In genomic region chr13:113299951-113300350, GRCh38 we compare ENCODE assay signal across 13 cellular contexts. TPM values are rescaled to one million over a fixed set of nuclear protein-coding genes. Genes with fewer than 3 reads are reported as not detected.
A peak's percentile ranks its signal among the peaks of the same experiment; 100 is the strongest.
DNase-seq lines count a peak whose midpoint lies in the region; ATAC-seq, FAIRE-seq and TF ChIP-seq lines count a peak whose summit lies in the region.
"Had no signal": no experiment of that assay in that cellular context is flagged by ENCODE, and none has a peak within 500 bp of the region (broad histone marks: within the 10 kb centered on the region; RNA-seq: fewer than 3 reads in every experiment).

No MANE protein-coding gene starts in this region.

- no peak overlapping the region for H2AFZ ChIP-seq in H1 (ENCODE audit: low read length)

- in situ Hi-C loops in transverse colon (cut with MboI; ENCODE audit: low pct_ligation_motif_present in 1 of 4, low pct_unique_long_range_greater_than_20kb in 1 of 4, low sequenced_read_pairs in 3 of 4), result loop anchor here in 1 of 4 donors (25.0 kb wide), 1 partner anchor 87 kb away; no protein-coding TSS in a partner anchor

- peaks cover 5 to 11% of the 10 kb centered on the region in 2 experiments for H4K20me1 ChIP-seq in H1 (replicated peaks in 1 of 2; ENCODE audit: control insufficient read depth in 1 of 2, insufficient read depth in 2 of 2, low read length in 2 of 2)

- intact Hi-C loops in psoas muscle (cut with DNase I), result loop anchor here in 1 of 2 donors (5.0 to 10.0 kb wide), 2 partner anchors 93 to 155 kb away; partner anchors contain the start of genes ADPRHL1, CUL4A and PCID2
- intact Hi-C loops in left ventricle myocardium inferior (cut with micrococcal nuclease), result no loop called here
- intact Hi-C loops in transverse colon (cut with DNase I; ENCODE audit: low total_unique reads), result no loop called here
- intact Hi-C loops in Right ventricle myocardium inferior (cut with DNase I), result no loop called here

- H4K8ac ChIP-seq in H1 (ENCODE audit: extremely low read depth, insufficient read depth, low read length), result no peak overlapping the region

- peaks cover 7% of the 10 kb centered on the region for H3K79me1 ChIP-seq in H1 (ENCODE audit: low read depth, low read length)

- CTCF ChIA-PET in H1 (lab: Charles Lee; ENCODE audit: partially characterized antibody), result interaction anchor here (0.7 to 3.0 kb wide), 3 partner anchors 17 to 92 kb away, joined by 3 to 8 read pairs (median 6); no protein-coding TSS in a partner anchor

- no peak overlapping the region for H3K9ac ChIP-seq in H1 (replicated peaks in 1 of 4; ENCODE audit: extremely low read depth in 1 of 4, low read depth in 3 of 4, low read length in 3 of 4)

- H3K27me3 ChIP-seq in H1 (replicated peaks in 1 of 4; ENCODE audit: control insufficient read depth in 3 of 4, extremely low read depth in 1 of 4, insufficient read depth in 3 of 4, low read length in 3 of 4) (no peaks in the 10 kb centered on the region; a peak in 3 of 7 replicates), psoas muscle (ENCODE audit: insufficient read depth in 3 of 3, low read length in 2 of 3) (no peaks in the 10 kb centered on the region), left ventricle myocardium inferior (ENCODE audit: low read depth) (no peaks in the 10 kb centered on the region), transverse colon (no peaks in the 10 kb centered on the region)
- H3K27me3 ChIP-seq: neutrophil, spleen had no signal

- no peak overlapping the region for H2BK12ac ChIP-seq in H1 (ENCODE audit: low read depth, low read length)

- TF ChIP-seq RAD21 in H1 (IDR thresholded peaks at IDR 0.05 in 1 of 2, conservative IDR thresholded peaks at IDR 0.05 in 1 of 2; ENCODE audit: low read depth in 2 of 2, low read length in 2 of 2), result no peak

- no peak overlapping the region for H3K4me2 ChIP-seq in H1 (ENCODE audit: insufficient read depth in 1 of 2, low read depth in 2 of 2, low read length in 2 of 2)

- no peak overlapping the region for H4K91ac ChIP-seq in H1 (replicated peaks; ENCODE audit: insufficient read length, low read length)

- H2BK120ac ChIP-seq in H1 (replicated peaks; ENCODE audit: low read depth, low read length), result no peak overlapping the region

- H2BK15ac ChIP-seq in H1 (ENCODE audit: low read length), result no peak overlapping the region

- no peak for DNase-seq in GM18507 (ENCODE audit: extremely low spot score, insufficient read length, low read depth)
- DNase-seq in LHCN-M2 (ENCODE audit: low read depth), result peak; percentile 14
- no peak for DNase-seq in H1 (ENCODE audit: low read depth in 1 of 2, low spot score in 2 of 2)
- peak in 1 of 2 donors; percentile 42 for DNase-seq in psoas muscle
- DNase-seq in left ventricle myocardium inferior, result no peak
- DNase-seq in transverse colon, result no peak
- no peak for DNase-seq in Right ventricle myocardium inferior (ENCODE audit: missing footprints)
- DNase-seq: left ventricle myocardium superior; NCI-H2081; NK-92 treated with Interleukin-12 subunit alpha and Interleukin-12 subunit beta, amount 100 ng/mL, for 24 hours; spleen had no signal

- H3K23me2 ChIP-seq in H1 (ENCODE audit: low read depth, low read length), result peaks cover 8% of the 10 kb centered on the region

- ATAC-seq in psoas muscle (peak in 1 of 4 donors; percentile 29), Right ventricle myocardium inferior (no peak)
- ATAC-seq: left ventricle myocardium superior had no signal

- H3K18ac ChIP-seq in H1 (ENCODE audit: extremely low read depth, low read length), result no peak overlapping the region

- no peak overlapping the region for H3K23ac ChIP-seq in H1 (ENCODE audit: insufficient read length)

- no peaks in the 10 kb centered on the region; a peak in 1 of 8 replicates for H3K36me3 ChIP-seq in H1 (ENCODE audit: control insufficient read depth in 2 of 4, insufficient read depth in 4 of 4, low read length in 3 of 4)
- peaks cover 0 to 5% of the 10 kb centered on the region in 2 donors for H3K36me3 ChIP-seq in psoas muscle (ENCODE audit: insufficient read depth in 1 of 2, low read depth in 1 of 2)
- H3K36me3 ChIP-seq in left ventricle myocardium inferior, result peaks cover 8% of the 10 kb centered on the region
- no peaks in the 10 kb centered on the region for H3K36me3 ChIP-seq in transverse colon

- TF ChIP-seq POLR2A in H1 (IDR thresholded peaks at IDR 0.05; ENCODE audit: control extremely low read depth in 1 of 2, low read depth in 2 of 2, low read length in 2 of 2) (no peak), transverse colon (IDR thresholded peaks at IDR 0.05) (no peak)

- H3K4ac ChIP-seq in H1 (replicated peaks; ENCODE audit: insufficient read length, low read depth, low read length), result no peak overlapping the region

- TF ChIP-seq EP300 in H1 (IDR thresholded peaks at IDR 0.05; ENCODE audit: borderline replicate concordance in 1 of 2, low read depth in 2 of 2, low read length in 2 of 2), result no peak
- TF ChIP-seq EP300 in transverse colon (IDR thresholded peaks at IDR 0.05; ENCODE audit: low read depth), result no peak

- H3K4me3 ChIP-seq in H1 (ENCODE audit: extremely low read depth in 1 of 4, insufficient read depth in 2 of 4, low read depth in 3 of 4, low read length in 4 of 4), result no peak overlapping the region
- H3K4me3 ChIP-seq in psoas muscle, result peak overlapping the region; percentile 22
- no peak overlapping the region for H3K4me3 ChIP-seq in left ventricle myocardium inferior
- H3K4me3 ChIP-seq in transverse colon, result no peak overlapping the region
- H3K4me3 ChIP-seq: spleen had no signal

- no peak overlapping the region for H3K27ac ChIP-seq in H1 (ENCODE audit: low read depth, low read length)
- H3K27ac ChIP-seq in psoas muscle, result peak overlapping the region; percentile 98
- H3K27ac ChIP-seq in left ventricle myocardium inferior (replicated peaks), result no peak overlapping the region
- H3K27ac ChIP-seq in transverse colon, result no peak overlapping the region
- H3K27ac ChIP-seq: neutrophil had no signal

- TF ChIP-seq CTCF in H1 (IDR thresholded peaks at IDR 0.05; ENCODE audit: control extremely low read depth in 1 of 3, insufficient read depth in 1 of 3, low read depth in 1 of 3, low read length in 3 of 3), result no peak
- no peak for TF ChIP-seq CTCF in psoas muscle (IDR thresholded peaks at IDR 0.05)
- no peak for TF ChIP-seq CTCF in left ventricle myocardium inferior (IDR thresholded peaks at IDR 0.05; ENCODE audit: borderline replicate concordance)
- TF ChIP-seq CTCF in transverse colon (IDR thresholded peaks at IDR 0.05), result no peak

- peak; percentile 66 for FAIRE-seq in GM18507 (lab: Jason Lieb, UNC)
- no peak for FAIRE-seq in H1 (lab: Jason Lieb, UNC)
- FAIRE-seq: G401.6 had no signal

- H3K9me3 ChIP-seq in H1 (ENCODE audit: insufficient read depth in 2 of 2, low read depth in 1 of 2, low read length in 1 of 2) (no peaks in the 10 kb centered on the region), psoas muscle (no peaks in the 10 kb centered on the region), left ventricle myocardium inferior (replicated peaks) (no peaks in the 10 kb centered on the region), transverse colon (no peaks in the 10 kb centered on the region)
- H3K9me3 ChIP-seq: neutrophil, spleen had no signal

- 89% methylated on average over 7 of the region's 7 CpGs; no CpG with 5 or more reads in 1 of the 2 experiments for WGBS in H1 (ENCODE audit: extremely low coverage in 1 of 2, insufficient coverage in 1 of 2, insufficient read length in 1 of 2, insufficient replicate concordance in 2 of 2, low coverage in 1 of 2, low lambda C conversion rate in 2 of 2, missing lambda C conversion rate in 1 of 2), 2 experiments
- 47 to 65% (median 55%) methylated on average over 7 of the region's 7 CpGs for WGBS in psoas muscle, 3 donors
- WGBS in transverse colon (ENCODE audit: low coverage in 1 of 2), 2 donors, result 64% methylated on average over 7 of the region's 7 CpGs; no CpG with 5 or more reads in 1 of the 2 donors

- H3K4me1 ChIP-seq in H1 (replicated peaks in 1 of 4; ENCODE audit: control insufficient read depth in 3 of 4, insufficient read depth in 4 of 4, low read length in 3 of 4), result peaks cover 0 to 1% (median 0%) of the 10 kb centered on the region in 4 experiments; a peak in 3 of 7 replicates
- H3K4me1 ChIP-seq in psoas muscle, result peaks cover 67% of the 10 kb centered on the region
- peaks cover 54% of the 10 kb centered on the region for H3K4me1 ChIP-seq in left ventricle myocardium inferior
- H3K4me1 ChIP-seq in transverse colon, result peaks cover 3 to 23% (median 14%) of the 10 kb centered on the region in 4 donors

- H3K14ac ChIP-seq in H1 (ENCODE audit: insufficient read length), result no peak overlapping the region

- POLR2A ChIA-PET in H1 (lab: Charles Lee; ENCODE audit: partially characterized antibody), result interaction anchor here (0.6 to 1.7 kb wide), 4 partner anchors 10 to 38 kb away, joined by 3 to 4 read pairs (median 4); no protein-coding TSS in a partner anchor

- H4K5ac ChIP-seq in H1 (ENCODE audit: insufficient read length, low read depth, low read length), result no peak overlapping the region

- H3K56ac ChIP-seq in H1 (replicated peaks; ENCODE audit: insufficient read length, low read depth, low read length), result no peak overlapping the region

- peaks cover 13 to 73% of the 10 kb centered on the region in 2 experiments for H3K79me2 ChIP-seq in H1 (ENCODE audit: control insufficient read depth in 1 of 2, insufficient read depth in 2 of 2, low read length in 2 of 2)

- no peak overlapping the region for H2BK5ac ChIP-seq in H1 (ENCODE audit: low read depth, low read length)

- no peak overlapping the region for H2AK5ac ChIP-seq in H1 (ENCODE audit: low read depth, low read length)

- no peak overlapping the region for H2BK20ac ChIP-seq in H1 (ENCODE audit: low read length)

TF ChIP-seq in H1, 55 proteins besides CTCF, POLR2A, EP300 and RAD21:
- TF ChIP-seq RNF2 (IDR thresholded peaks at IDR 0.05; ENCODE audit: borderline replicate concordance, low read depth, low read length, missing control alignments, poor library complexity, severe bottlenecking) (no peak), CEBPB (IDR thresholded peaks at IDR 0.05; ENCODE audit: low read depth, low read length) (peak; percentile 87; the same call in 1 of the 2 replicates), JUN (IDR thresholded peaks at IDR 0.05; ENCODE audit: low read depth, low read length) (no peak), CREB1 (IDR thresholded peaks at IDR 0.05) (no peak)

RNA-seq across cellular contexts. Expression of gene LAMP1, which starts 2.9 kb away (rescaled TPM):
- total RNA-seq in LHCN-M2 (2014; rRNA removed) (197 and 234 TPM in 2 replicates), psoas muscle (10 to 100 TPM; 53.7 to 71.5 (median 67.8) TPM), left ventricle myocardium inferior (96.1 TPM), transverse colon (100 to 1,000 TPM in 2 of 4 donors, 10 to 100 TPM in 2; 69.5 to 149 (median 103) TPM), Right ventricle myocardium inferior (104 TPM)
- polyA plus RNA-seq in LHCN-M2 (2012), result 313 TPM
- 140 and 146 TPM in 2 replicates for total RNA-seq in H1 (2021; fragmentation: NEBNext Ultra II Directional; extraction: Animal tissue kit (Norgen Biotek cat#: 25700))
- polyA plus RNA-seq in H1 (2011; rRNA removed) (97.6 and 99.5 TPM in 2 replicates), psoas muscle (10 to 100 TPM; 35.7 to 67.5 (median 60.1) TPM)
- 73.9 TPM for polyA plus RNA-seq in H1 (2011; cell fraction: cytosol; rRNA removed)
- polyA plus RNA-seq in H1 (2011; cell fraction: nucleus; rRNA removed), result 105 TPM
- 153 to 170 TPM (median 160 TPM) in 4 replicates for polyA plus RNA-seq in H1 (2012, experiment 1 of 2)
- polyA plus RNA-seq in H1 (2012, experiment 2 of 2), result 111 TPM
- 196 TPM for polyA plus RNA-seq in H1 (2013, experiment 1 of 2)
- polyA plus RNA-seq in H1 (2013, experiment 2 of 2), result 198 TPM
- 68.6 and 75.6 TPM in 2 replicates for polyA minus RNA-seq in H1 (2011; rRNA and poly(A)+ RNA removed)
- 80.5 TPM for polyA minus RNA-seq in H1 (2011; cell fraction: cytosol; rRNA and poly(A)+ RNA removed)
- polyA minus RNA-seq in H1 (2011; cell fraction: nucleus; rRNA and poly(A)+ RNA removed), result 36.3 TPM
